In genomic region chr15:88395241-88395640, GRCh38 we compare ENCODE assay signal across 22 cellular contexts.
"Had no signal": no experiment of that assay in that cellular context is flagged by ENCODE, and none has a peak within 500 bp of the region (broad histone marks: within the 10 kb centered on the region; RNA-seq: fewer than 3 reads in every experiment).

No MANE protein-coding gene starts in this region.

- H3K9me3 Mint-ChIP-seq: activated naive CD8-positive, alpha-beta T cell treated with anti-CD3 and anti-CD28 coated beads, Interleukin-2, amount 10 ng/mL, durations not matched to agents 7 days and 5 days; activated T-helper 2 cell treated with anti-CD3 and anti-CD28 coated beads, Interferon-gamma antibody, Interleukin-2, Interleukin-4, amounts not matched to agents 10 μg/mL and 5 μg/mL and 100 μg/mL, durations not matched to agents 14 hours and 24 hours and 36 hours; memory B cell; naive B cell; stimulated activated naive CD8-positive, alpha-beta T cell treated with anti-CD3 and anti-CD28 coated beads, Interleukin-15, amount 100 ng/mL, for 72 hours; T-helper 1 cell treated with Interleukin-12 subunit alpha and Interleukin-12 subunit beta and Interleukin-4 antibody, amounts not matched to agents 30 μg/mL and 1 μg/mL, for 36 hours had no signal

- H3K9ac ChIP-seq: neural progenitor cell had no signal

- H3K4me1 ChIP-seq: body of pancreas, right atrium auricular region, suprapubic skin had no signal

- H3K4me3 Mint-ChIP-seq: activated naive CD8-positive, alpha-beta T cell treated with anti-CD3 and anti-CD28 coated beads, Interleukin-2, amount 10 ng/mL, durations not matched to agents 7 days and 5 days; endodermal cell; memory B cell; naive B cell; neural progenitor cell; stimulated activated naive CD8-positive, alpha-beta T cell treated with anti-CD3 and anti-CD28 coated beads, Interleukin-15, amount 100 ng/mL, for 72 hours; T-helper 1 cell treated with Interleukin-12 subunit alpha and Interleukin-12 subunit beta and Interleukin-4 antibody, amounts not matched to agents 30 μg/mL and 1 μg/mL, for 36 hours had no signal

- H2AFZ ChIP-seq: neural progenitor cell had no signal

- H3K36me3 ChIP-seq: neural progenitor cell, prostate gland, right atrium auricular region, suprapubic skin had no signal

- ATAC-seq: body of pancreas; left lobe of liver; stimulated activated naive CD8-positive, alpha-beta T cell treated with anti-CD3 and anti-CD28 coated beads, Interleukin-15, amount 100 ng/mL, for 72 hours had no signal

- H3K4me1 Mint-ChIP-seq: activated naive CD8-positive, alpha-beta T cell treated with anti-CD3 and anti-CD28 coated beads, Interleukin-2, amount 10 ng/mL, durations not matched to agents 7 days and 5 days; stimulated activated naive CD8-positive, alpha-beta T cell treated with anti-CD3 and anti-CD28 coated beads, Interleukin-15, amount 100 ng/mL, for 72 hours had no signal

- DNase-seq: activated CD4-positive, alpha-beta T cell treated with anti-CD3 and anti-CD28 coated beads, Interleukin-2, amount 50 U/mL, for 1 hour; activated CD4-positive, CD25-positive, alpha-beta regulatory T cell treated with anti-CD3 and anti-CD28 coated beads, Interleukin-2, amount 50 U/mL, for 72 hours; activated naive CD4-positive, alpha-beta T cell treated with Interleukin-2 at 50 U/mL for 16 hours; activated naive CD8-positive, alpha-beta T cell treated with anti-CD3 and anti-CD28 coated beads, Interleukin-2, amount 10 ng/mL, durations not matched to agents 7 days and 5 days; activated T-cell treated with anti-CD3 and anti-CD28 coated beads, Interleukin-2, amount 50 U/mL, for 1 hour; body of pancreas; dorsolateral prefrontal cortex; foreskin fibroblast; hypothalamus; naive B cell; stimulated activated naive CD8-positive, alpha-beta T cell treated with anti-CD3 and anti-CD28 coated beads, Interleukin-15, amount 100 ng/mL, for 72 hours; trophoblast cell had no signal

- H3K4me3 ChIP-seq: body of pancreas, dorsolateral prefrontal cortex, neural progenitor cell, prostate gland, right atrium auricular region, suprapubic skin had no signal

- H3K27me3 Mint-ChIP-seq: stimulated activated naive CD8-positive, alpha-beta T cell treated with anti-CD3 and anti-CD28 coated beads, Interleukin-15, amount 100 ng/mL, for 72 hours had no signal

- H3K27ac ChIP-seq: body of pancreas, epithelial cell of prostate, neural progenitor cell, right atrium auricular region, suprapubic skin had no signal

- H3K9me3 ChIP-seq: body of pancreas, prostate gland, right atrium auricular region, suprapubic skin had no signal

- H3K27ac Mint-ChIP-seq: activated naive CD8-positive, alpha-beta T cell treated with anti-CD3 and anti-CD28 coated beads, Interleukin-2, amount 10 ng/mL, durations not matched to agents 7 days and 5 days; activated T-helper 2 cell treated with anti-CD3 and anti-CD28 coated beads, Interferon-gamma antibody, Interleukin-2, Interleukin-4, amounts not matched to agents 10 μg/mL and 5 μg/mL and 100 μg/mL, durations not matched to agents 14 hours and 24 hours and 36 hours; endodermal cell; memory B cell; naive B cell; neural progenitor cell; stimulated activated naive CD8-positive, alpha-beta T cell treated with anti-CD3 and anti-CD28 coated beads, Interleukin-15, amount 100 ng/mL, for 72 hours; T-helper 1 cell treated with Interleukin-12 subunit alpha and Interleukin-12 subunit beta and Interleukin-4 antibody, amounts not matched to agents 30 μg/mL and 1 μg/mL, for 36 hours had no signal

- H3K36me3 Mint-ChIP-seq: activated naive CD8-positive, alpha-beta T cell treated with anti-CD3 and anti-CD28 coated beads, Interleukin-2, amount 10 ng/mL, durations not matched to agents 7 days and 5 days; memory B cell; naive B cell; neural progenitor cell had no signal

- H3K27me3 ChIP-seq: body of pancreas, neural progenitor cell, right atrium auricular region had no signal
